1 cellular context compared by ENCODE assay signal in the genomic region with DNA sequence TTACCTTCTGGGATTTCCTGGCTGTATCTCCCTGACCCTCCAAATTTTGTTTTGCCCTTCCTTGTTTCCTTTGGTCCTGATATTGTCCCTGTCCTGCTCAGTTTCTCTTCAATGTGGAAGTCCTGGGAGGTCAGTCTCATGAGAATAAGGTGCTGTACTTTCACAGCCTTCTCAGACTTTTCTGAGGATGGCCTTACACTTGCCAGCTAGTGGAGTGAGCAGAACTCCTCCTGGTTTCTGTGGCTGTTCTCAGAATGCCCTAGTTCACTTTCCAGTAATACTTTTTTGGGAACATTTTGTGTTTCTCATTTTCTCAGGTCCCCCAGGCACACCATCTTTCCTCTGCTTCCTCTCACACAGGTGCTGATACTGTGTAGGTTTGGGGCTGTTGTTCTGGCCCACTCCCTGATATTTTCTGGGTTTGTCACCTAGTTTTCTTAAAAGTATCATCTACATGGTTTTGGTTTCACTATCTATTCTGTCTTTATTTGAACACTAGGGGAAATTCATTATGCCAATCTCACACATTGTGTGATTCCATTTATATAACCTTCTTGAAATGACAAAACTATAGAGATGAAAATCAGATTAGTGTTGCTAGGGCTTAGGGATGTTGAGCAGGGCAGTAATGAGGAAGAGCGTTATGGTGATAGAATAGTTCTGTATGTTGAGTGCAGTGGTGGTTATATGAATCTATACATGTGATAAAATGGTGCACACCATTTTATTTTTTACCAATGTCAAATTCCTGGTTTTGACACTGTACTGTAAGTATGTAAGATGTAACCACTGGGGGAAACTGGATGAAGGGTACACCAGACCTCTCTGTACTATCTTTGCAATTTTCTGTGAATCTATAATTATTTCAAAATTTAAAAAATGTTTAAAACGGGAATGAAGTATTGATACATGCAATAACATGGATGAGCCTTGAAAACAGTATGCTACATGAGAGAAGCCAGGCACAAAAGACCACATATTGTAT.
TF ChIP-seq lines count a peak whose summit lies in the region.

No MANE protein-coding gene starts in this region.

TF ChIP-seq in GM23338, 12 proteins besides CTCF, POLR2A, EP300 and RAD21 (continued from another document):
- TF ChIP-seq ZNF462 (CRISPR knock-in tag; IDR thresholded peaks at IDR 0.05) = no peak
- TF ChIP-seq ZNF331 (CRISPR knock-in tag; IDR thresholded peaks at IDR 0.05; ENCODE audit: low read depth) = no peak
- no peak for TF ChIP-seq REST (IDR thresholded peaks at IDR 0.05; ENCODE audit: unreplicated experiment)
- TF ChIP-seq ETS1 (IDR thresholded peaks at IDR 0.05) = no peak
- no peak for TF ChIP-seq CREB1 (CRISPR knock-in tag; IDR thresholded peaks at IDR 0.05; ENCODE audit: low read depth)
- TF ChIP-seq POLR2AphosphoS5 (IDR thresholded peaks at IDR 0.05; ENCODE audit: low read depth) = no peak
- no peak for TF ChIP-seq STAT1 (IDR thresholded peaks at IDR 0.05; ENCODE audit: unreplicated experiment)
- TF ChIP-seq ZNF114 (CRISPR knock-in tag; IDR thresholded peaks at IDR 0.05) = no peak
- no peak for TF ChIP-seq NANOG (IDR thresholded peaks at IDR 0.05; ENCODE audit: borderline replicate concordance)
- TF ChIP-seq JUNB (IDR thresholded peaks at IDR 0.05; ENCODE audit: unreplicated experiment) = no peak
